Comparison of ENCODE assay signal across 17 cellular contexts in genomic region chr3:178901204-178901603, GRCh38.
"Had no signal": no experiment of that assay in that cellular context is flagged by ENCODE, and none has a peak within 500 bp of the region (broad histone marks: within the 10 kb centered on the region; RNA-seq: fewer than 3 reads in every experiment).

No MANE protein-coding gene starts in this region.

- H3K36me3 ChIP-seq: left ventricle myocardium inferior had no signal

- ATAC-seq: activated CD8-positive, alpha-beta T cell treated with anti-CD3 and anti-CD28 coated beads for 36 hours; activated T-cell treated with anti-CD3 and anti-CD28 coated beads, Interleukin-2, amount 50 U/mL, for 4 hours; naive thymus-derived CD8-positive, alpha-beta T cell; stimulated activated effector memory CD8-positive, alpha-beta T cell treated with anti-CD3 and anti-CD28 coated beads, Interleukin-12 subunit alpha, Interleukin-12 subunit beta, amount 100 ng/mL, for 72 hours; WTC11 had no signal

- H3K9me3 ChIP-seq: left ventricle myocardium inferior had no signal

- H3K27ac ChIP-seq: left ventricle myocardium inferior had no signal

- H3K9me3 Mint-ChIP-seq: activated CD8-positive, alpha-beta T cell treated with anti-CD3 and anti-CD28 coated beads for 36 hours; activated T-cell treated with anti-CD3 and anti-CD28 coated beads, Interleukin-2, amount 50 U/mL, for 4 hours; endodermal cell; naive thymus-derived CD8-positive, alpha-beta T cell; stimulated activated effector memory CD8-positive, alpha-beta T cell treated with anti-CD3 and anti-CD28 coated beads, Interleukin-12 subunit alpha, Interleukin-12 subunit beta, amount 100 ng/mL, for 72 hours; WTC11 had no signal

- H3K4me3 ChIP-seq: left ventricle myocardium inferior had no signal

- H3K27ac Mint-ChIP-seq: activated CD8-positive, alpha-beta T cell treated with anti-CD3 and anti-CD28 coated beads for 36 hours; endodermal cell; naive thymus-derived CD8-positive, alpha-beta T cell; stimulated activated effector memory CD8-positive, alpha-beta T cell treated with anti-CD3 and anti-CD28 coated beads, Interleukin-12 subunit alpha, Interleukin-12 subunit beta, amount 100 ng/mL, for 72 hours; WTC11 had no signal

- H3K4me1 Mint-ChIP-seq: endodermal cell; naive thymus-derived CD8-positive, alpha-beta T cell; stimulated activated effector memory CD8-positive, alpha-beta T cell treated with anti-CD3 and anti-CD28 coated beads, Interleukin-12 subunit alpha, Interleukin-12 subunit beta, amount 100 ng/mL, for 72 hours; WTC11 had no signal

- H3K4me1 ChIP-seq: left ventricle myocardium inferior had no signal

- H3K4me3 Mint-ChIP-seq: activated CD8-positive, alpha-beta T cell treated with anti-CD3 and anti-CD28 coated beads for 36 hours; activated T-cell treated with anti-CD3 and anti-CD28 coated beads, Interleukin-2, amount 50 U/mL, for 4 hours; endodermal cell; naive thymus-derived CD8-positive, alpha-beta T cell; stimulated activated effector memory CD8-positive, alpha-beta T cell treated with anti-CD3 and anti-CD28 coated beads, Interleukin-12 subunit alpha, Interleukin-12 subunit beta, amount 100 ng/mL, for 72 hours; WTC11 had no signal

- DNase-seq: activated CD4-positive, alpha-beta T cell treated with anti-CD3 and anti-CD28 coated beads for 4 hours; activated CD8-positive, alpha-beta T cell treated with anti-CD3 and anti-CD28 coated beads for 36 hours; activated effector memory CD4-positive, alpha-beta T cell treated with Interleukin-2 at 50 U/mL for 16 hours; activated naive CD4-positive, alpha-beta T cell treated with anti-CD3 and anti-CD28 coated beads, Interleukin-2, amount 50 U/mL, for 16 hours; activated T-cell treated with anti-CD3 and anti-CD28 coated beads, Interleukin-2, amount 50 U/mL, for 4 hours; endodermal cell; hypothalamus; kidney; left ventricle myocardium inferior; mesenchymal stem cell; naive thymus-derived CD8-positive, alpha-beta T cell; posterior cingulate gyrus; retina; stimulated activated CD4-positive, alpha-beta T cell treated with anti-CD3 and anti-CD28 coated beads, Interleukin-12 subunit alpha, Interleukin-12 subunit beta, amount 100 ng/mL, for 4 hours; stimulated activated CD4-positive, alpha-beta T cell treated with anti-CD3 and anti-CD28 coated beads, Interleukin-2, amount 100 ng/mL, for 24 hours had no signal

- H3K27me3 Mint-ChIP-seq: naive thymus-derived CD8-positive, alpha-beta T cell had no signal

- H3K36me3 Mint-ChIP-seq: stimulated activated effector memory CD8-positive, alpha-beta T cell treated with anti-CD3 and anti-CD28 coated beads, Interleukin-12 subunit alpha, Interleukin-12 subunit beta, amount 100 ng/mL, for 72 hours; WTC11 had no signal
